Comparison of ENCODE assay signal across 19 cellular contexts in the genomic region with DNA sequence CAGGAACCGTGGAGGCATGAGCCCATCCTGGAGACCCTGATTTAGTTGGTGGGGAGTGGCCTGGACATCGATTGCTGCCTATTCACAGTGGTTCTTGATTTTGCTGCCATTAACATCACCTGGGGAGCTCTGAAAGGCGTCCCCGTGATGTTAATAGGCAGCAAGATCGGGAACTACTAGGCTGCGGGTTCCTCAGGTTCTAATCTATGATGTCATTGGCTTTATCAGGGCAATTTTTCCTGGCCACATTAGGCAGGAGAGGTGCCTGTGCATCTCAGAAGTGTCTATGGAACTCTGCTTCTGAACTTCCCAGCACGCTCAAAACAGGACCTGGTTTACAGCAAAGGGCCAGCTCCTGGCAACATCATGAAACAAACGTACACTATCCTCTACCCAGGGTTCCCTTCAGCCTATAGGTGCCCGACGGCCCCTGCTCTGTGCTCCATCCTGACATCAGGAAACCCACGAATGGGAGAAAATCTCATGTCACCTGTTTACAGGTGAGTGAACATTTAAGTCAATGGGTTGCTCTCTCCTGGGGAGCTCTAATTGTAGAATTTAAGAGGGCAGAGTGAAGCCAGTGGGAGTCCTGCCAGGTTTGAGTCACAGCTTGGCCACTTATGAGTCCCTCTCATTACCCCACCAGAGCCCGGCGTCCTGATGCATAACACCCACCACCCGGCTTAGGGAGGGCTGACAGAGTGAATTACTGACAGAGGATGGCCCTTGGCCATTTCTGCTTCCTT. TPM values are rescaled to one million over a fixed set of nuclear protein-coding genes. Genes with fewer than 3 reads are reported as not detected.
"Had no signal": no experiment of that assay in that cellular context is flagged by ENCODE, and none has a peak within 500 bp of the region (broad histone marks: within the 10 kb centered on the region; RNA-seq: fewer than 3 reads in every experiment).

No MANE protein-coding gene starts in this region.

- H3K4me1 ChIP-seq: adrenal gland, transverse colon had no signal

- H3K4me3 Mint-ChIP-seq: activated T-helper 1 cell treated with anti-CD3 and anti-CD28 coated beads, Interleukin-12 subunit alpha, Interleukin-12 subunit beta, Interleukin-2, Interleukin-4 antibody, amounts not matched to agents 30 ng/mL and 10 ng/mL and 1 ng/mL, durations not matched to agents 14 hours and 24 hours and 36 hours had no signal

- H3K27ac Mint-ChIP-seq: activated naive CD4-positive, alpha-beta T cell treated with anti-CD3 and anti-CD28 coated beads, Interleukin-2, amount 50 U/mL, for 72 hours; activated T-helper 1 cell treated with anti-CD3 and anti-CD28 coated beads, Interleukin-12 subunit alpha, Interleukin-12 subunit beta, Interleukin-2, Interleukin-4 antibody, amounts not matched to agents 30 ng/mL and 10 ng/mL and 1 ng/mL, durations not matched to agents 14 hours and 24 hours and 36 hours had no signal

- H3K27ac ChIP-seq: adrenal gland, transverse colon, WERI-Rb-1 had no signal

- DNase-seq: activated CD4-positive, alpha-beta T cell treated with anti-CD3 and anti-CD28 coated beads for 1 hour; activated CD4-positive, alpha-beta T cell treated with anti-CD3 and anti-CD28 coated beads, Interleukin-2, amount 50 U/mL, for 48 hours; activated gamma-delta T cell treated with Interleukin-2 at 50 U/mL for 16 hours; adrenal gland; cerebellar nuclear complex; cortex of kidney; effector CD4-positive, alpha-beta T cell; left ventricle myocardium inferior; mammary epithelial cell; occipital lobe; retina; stimulated activated CD4-positive, alpha-beta T cell treated with anti-CD3 and anti-CD28 coated beads, Interleukin-2, amount 100 ng/mL, for 24 hours; stimulated activated naive CD4-positive, alpha-beta T cell treated with Interleukin-2 at 50 U/mL for 16 hours; substantia nigra; transverse colon; WERI-Rb-1 had no signal

- H3K4me3 ChIP-seq: adrenal gland, left ventricle myocardium inferior, transverse colon had no signal

- ATAC-seq: activated naive CD4-positive, alpha-beta T cell treated with anti-CD3 and anti-CD28 coated beads, Interleukin-2, amount 50 U/mL, for 72 hours had no signal

- H3K36me3 ChIP-seq: adrenal gland, left ventricle myocardium inferior, transverse colon, WERI-Rb-1 had no signal

- H3K27me3 ChIP-seq: adrenal gland had no signal

RNA-seq across cellular contexts. Expression of gene ROPN1L, which starts 49.4 kb away (rescaled TPM):
- total RNA-seq: bronchial epithelial cell had no signal
